Comparison of ENCODE assay signal across 9 cellular contexts in genomic region chr6:129766959-129767728, GRCh38. TPM values are rescaled to one million over a fixed set of nuclear protein-coding genes. Genes with fewer than 3 reads are reported as not detected.
DNase-seq lines count a peak whose midpoint lies in the region; ATAC-seq, FAIRE-seq and TF ChIP-seq lines count a peak whose summit lies in the region.
"Had no signal": no experiment of that assay in that cellular context is flagged by ENCODE, and none has a peak within 500 bp of the region (broad histone marks: within the 10 kb centered on the region; RNA-seq: fewer than 3 reads in every experiment).

No MANE protein-coding gene starts in this region.

- FAIRE-seq in GM12892 (lab: Jason Lieb, UNC) (peak; percentile 61), HepG2 (lab: Jason Lieb, UNC) (no peak)
- FAIRE-seq: islet of Langerhans had no signal

- DNase-seq in GM12892 (ENCODE audit: insufficient read length) (no peak), NCI-H1417 treated with DMSO at 0.1 percent for 48 hours (lab: John Stamatoyannopoulos, UW) (peak; percentile 44), cerebellar cortex (ENCODE audit: low spot score) (peak; percentile 37), HepG2 (ENCODE audit: low spot score) (no peak), NCI-H1436 treated with DMSO at 0.1 percent for 48 hours (lab: John Stamatoyannopoulos, UW) (no peak)
- peak; percentile 19 for DNase-seq in activated CD4-positive, CD25-positive, alpha-beta regulatory T cell treated with anti-CD3 and anti-CD28 coated beads, Interleukin-2, amount 50 U/mL, for 16 hours (ENCODE audit: low read depth, low spot score)
- peak; percentile 39 to 49 (median 45) for DNase-seq in stimulated activated CD4-positive, alpha-beta T cell treated with anti-CD3 and anti-CD28 coated beads, TNF-alpha, amount 100 ng/mL, for 48 hours (ENCODE audit: low read depth in 3 of 3)

- no peak for TF ChIP-seq RAD21 in HepG2 (CRISPR knock-in tag; IDR thresholded peaks at IDR 0.05)

- H4K20me1 ChIP-seq in HepG2 (ENCODE audit: insufficient read depth, low read length), result no peaks in the 10 kb centered on the region

- 7% methylated on average over 24 of the region's 36 CpGs for WGBS in HepG2 (ENCODE audit: low lambda C conversion rate)

- no peak for TF ChIP-seq CTCF in HepG2 (CRISPR knock-in tag; IDR thresholded peaks at IDR 0.05)

- H3K36me3 ChIP-seq in HepG2 (replicated peaks in 1 of 2; ENCODE audit: control insufficient read depth in 1 of 2, insufficient read depth in 2 of 2, low read length in 2 of 2), result no peaks in the 10 kb centered on the region

- intact Hi-C loops in HepG2 (cut with micrococcal nuclease; ENCODE audit: unreplicated experiment), result no loop called here

- POLR2A ChIA-PET in HepG2 (lab: Yijun Ruan, JAX), result no interaction called here

- in situ Hi-C loops in HepG2 (cut with HindIII; ENCODE audit: extremely low pct_ligation_motif_present, low pct_unique_long_range_greater_than_20kb), result no loop called here

- H3K4me3 ChIP-seq in HepG2 (replicated peaks in 1 of 3; ENCODE audit: insufficient read depth in 1 of 3, low read depth in 2 of 3, low read length in 3 of 3), result peak overlapping the region in 2 of 3 experiments; percentile 5 to 47; a peak in 3 of 6 replicates

- TF ChIP-seq EP300 in HepG2 (IDR thresholded peaks at IDR 0.05; ENCODE audit: low read depth in 2 of 2, low read length in 2 of 2), result no peak
- TF ChIP-seq EP300 in HepG2 (CRISPR knock-in tag; IDR thresholded peaks at IDR 0.05; ENCODE audit: borderline replicate concordance), result no peak

- no peak overlapping the region for H2AFZ ChIP-seq in HepG2 (ENCODE audit: low read length)

- H3K79me2 ChIP-seq in HepG2 (ENCODE audit: insufficient read depth, low read length), result no peaks in the 10 kb centered on the region

- ATAC-seq in HG02678 (IDR thresholded peaks at IDR 0.05; ENCODE audit: unreplicated experiment) (peak; percentile 91), HepG2 (peak; percentile 80)

- H3K27ac ChIP-seq in HepG2 (ENCODE audit: extremely low read length, insufficient read depth, low read length), result no peak overlapping the region

- no TSS peak for BruUV-seq in HepG2 (replicated peaks; lab: Mats Ljungman, UMichigan)

- H3K4me1 ChIP-seq in HepG2 (ENCODE audit: insufficient read depth, low read length), result peaks cover 9% of the 10 kb centered on the region

- TF ChIP-seq POLR2A in GM12892 (IDR thresholded peaks at IDR 0.05; ENCODE audit: low read depth, low read length) (no peak), HepG2 (IDR thresholded peaks at IDR 0.05; ENCODE audit: insufficient read depth in 1 of 2, low read depth in 2 of 2, low read length in 2 of 2) (no peak)

- H3K4me2 ChIP-seq in HepG2 (ENCODE audit: low read depth, low read length), result peak overlapping the region; percentile 67

- CTCF ChIA-PET in HepG2 (lab: Yijun Ruan, JAX; ENCODE audit: low intra/inter-chr PET ratio, low total read pairs), result no interaction called here

- H3K9me3 ChIP-seq in HepG2 (ENCODE audit: low read length), result no peaks in the 10 kb centered on the region

- H3K27me3 ChIP-seq in HepG2 (ENCODE audit: control insufficient read depth in 1 of 2, insufficient read depth in 2 of 2, low read length in 2 of 2), result peaks cover 8 to 42% of the 10 kb centered on the region in 2 experiments; a peak in 4 of 5 replicates

- H3K9ac ChIP-seq in HepG2 (ENCODE audit: insufficient read depth, low read depth, low read length), result no peak overlapping the region

TF ChIP-seq in HepG2, 621 proteins besides CTCF, POLR2A, EP300 and RAD21 (continues in another document):
- TF ChIP-seq BCL6 (CRISPR knock-in tag; IDR thresholded peaks at IDR 0.05) (peak; percentile 96), TFAP4 (IDR thresholded peaks at IDR 0.05; ENCODE audit: borderline replicate concordance, low read depth) (peak; percentile 42; the same call in 1 of the 2 replicates), AGO1 (IDR thresholded peaks at IDR 0.05; ENCODE audit: low read depth, low read length, poor library complexity, severe bottlenecking) (no peak), KDM5B (CRISPR knock-in tag; IDR thresholded peaks at IDR 0.05; ENCODE audit: borderline replicate concordance) (peak; percentile 43; the same call in 1 of the 2 replicates), ZNF891 (CRISPR knock-in tag; IDR thresholded peaks at IDR 0.05) (0 out of 2 replicates have a peak, but pooled peaks have one; percentile 24), HIVEP1 (CRISPR knock-in tag; IDR thresholded peaks at IDR 0.05) (0 out of 2 replicates have a peak, but pooled peaks have one; percentile 38), ZFP41 (CRISPR knock-in tag; IDR thresholded peaks at IDR 0.05; ENCODE audit: borderline replicate concordance) (no peak), ZNF605 (CRISPR knock-in tag; IDR thresholded peaks at IDR 0.05) (0 out of 2 replicates have a peak, but pooled peaks have one; percentile 54), ISX (CRISPR knock-in tag; conservative IDR thresholded peaks at IDR 0.05) (no peak)
- TF ChIP-seq, protein P1, sequence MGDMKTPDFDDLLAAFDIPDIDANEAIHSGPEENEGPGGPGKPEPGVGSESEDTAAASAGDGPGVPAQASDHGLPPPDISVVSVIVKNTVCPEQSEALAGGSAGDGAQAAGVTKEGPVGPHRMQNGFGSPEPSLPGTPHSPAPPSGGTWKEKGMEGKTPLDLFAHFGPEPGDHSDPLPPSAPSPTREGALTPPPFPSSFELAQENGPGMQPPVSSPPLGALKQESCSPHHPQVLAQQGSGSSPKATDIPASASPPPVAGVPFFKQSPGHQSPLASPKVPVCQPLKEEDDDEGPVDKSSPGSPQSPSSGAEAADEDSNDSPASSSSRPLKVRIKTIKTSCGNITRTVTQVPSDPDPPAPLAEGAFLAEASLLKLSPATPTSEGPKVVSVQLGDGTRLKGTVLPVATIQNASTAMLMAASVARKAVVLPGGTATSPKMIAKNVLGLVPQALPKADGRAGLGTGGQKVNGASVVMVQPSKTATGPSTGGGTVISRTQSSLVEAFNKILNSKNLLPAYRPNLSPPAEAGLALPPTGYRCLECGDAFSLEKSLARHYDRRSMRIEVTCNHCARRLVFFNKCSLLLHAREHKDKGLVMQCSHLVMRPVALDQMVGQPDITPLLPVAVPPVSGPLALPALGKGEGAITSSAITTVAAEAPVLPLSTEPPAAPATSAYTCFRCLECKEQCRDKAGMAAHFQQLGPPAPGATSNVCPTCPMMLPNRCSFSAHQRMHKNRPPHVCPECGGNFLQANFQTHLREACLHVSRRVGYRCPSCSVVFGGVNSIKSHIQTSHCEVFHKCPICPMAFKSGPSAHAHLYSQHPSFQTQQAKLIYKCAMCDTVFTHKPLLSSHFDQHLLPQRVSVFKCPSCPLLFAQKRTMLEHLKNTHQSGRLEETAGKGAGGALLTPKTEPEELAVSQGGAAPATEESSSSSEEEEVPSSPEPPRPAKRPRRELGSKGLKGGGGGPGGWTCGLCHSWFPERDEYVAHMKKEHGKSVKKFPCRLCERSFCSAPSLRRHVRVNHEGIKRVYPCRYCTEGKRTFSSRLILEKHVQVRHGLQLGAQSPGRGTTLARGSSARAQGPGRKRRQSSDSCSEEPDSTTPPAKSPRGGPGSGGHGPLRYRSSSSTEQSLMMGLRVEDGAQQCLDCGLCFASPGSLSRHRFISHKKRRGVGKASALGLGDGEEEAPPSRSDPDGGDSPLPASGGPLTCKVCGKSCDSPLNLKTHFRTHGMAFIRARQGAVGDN (CRISPR knock-in tag; IDR thresholded peaks at IDR 0.05), result peak; percentile 45
- TF ChIP-seq, protein P2, sequence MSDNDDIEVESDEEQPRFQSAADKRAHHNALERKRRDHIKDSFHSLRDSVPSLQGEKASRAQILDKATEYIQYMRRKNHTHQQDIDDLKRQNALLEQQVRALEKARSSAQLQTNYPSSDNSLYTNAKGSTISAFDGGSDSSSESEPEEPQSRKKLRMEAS (IDR thresholded peaks at IDR 0.05), result peak; percentile 17; the same call in 1 of the 2 replicates

RNA-seq across cellular contexts. Expression of gene ARHGAP18, which starts 57.2 kb away (rescaled TPM):
- 17.3 TPM for polyA plus RNA-seq in GM12892 (2012; ENCODE audit: missing spikeins)
- 115 and 183 TPM in 2 replicates for total RNA-seq in HepG2 (2016; rRNA removed; fragmentation: Illumina TruSeq; extraction: Trizol)
- 16.6 and 18.3 TPM in 2 replicates for total RNA-seq in HepG2 (2016; cell fraction: cytosol; rRNA removed; fragmentation: Illumina TruSeq; extraction: Trizol; ENCODE audit: low read depth)
- 116 and 185 TPM in 2 replicates for total RNA-seq in HepG2 (2016; cell fraction: insoluble cytoplasmic fraction; rRNA removed; fragmentation: Illumina TruSeq; extraction: Trizol)
- 53.6 and 60.8 TPM in 2 replicates for total RNA-seq in HepG2 (2016; cell fraction: membrane; rRNA removed; fragmentation: Illumina TruSeq; extraction: Trizol)
- total RNA-seq in HepG2 (2016; cell fraction: nucleus; rRNA removed; fragmentation: Illumina TruSeq; extraction: Trizol), result 89.7 and 91.5 TPM in 2 replicates
- 37.8 and 58.2 TPM in 2 replicates for polyA plus RNA-seq in HepG2 (2011; rRNA removed)
- polyA plus RNA-seq in HepG2 (2011; cell fraction: cytosol; rRNA removed), result 24.3 and 29.8 TPM in 2 replicates
- 13.1 and 14.2 TPM in 2 replicates for polyA plus RNA-seq in HepG2 (2011; cell fraction: nucleus; rRNA removed)
- polyA plus RNA-seq in HepG2 (2012), result 54.6 and 95.7 TPM in 2 replicates
- polyA plus RNA-seq in HepG2 (2016; cell fraction: cytosol; fragmentation: Illumina TruSeq; extraction: Trizol; ENCODE audit: low read depth), result 6.1 and 6.7 TPM in 2 replicates
- polyA plus RNA-seq in HepG2 (2016; cell fraction: insoluble cytoplasmic fraction; fragmentation: Illumina TruSeq; extraction: Trizol; ENCODE audit: low read depth), result 150 and 162 TPM in 2 replicates
- polyA plus RNA-seq in HepG2 (2016; cell fraction: membrane; fragmentation: Illumina TruSeq; extraction: Trizol; ENCODE audit: low read depth), result 21.3 and 24.5 TPM in 2 replicates
- 65.9 and 66.3 TPM in 2 replicates for polyA plus RNA-seq in HepG2 (2016; cell fraction: nucleus; fragmentation: Illumina TruSeq; extraction: Trizol; ENCODE audit: insufficient read depth, low read depth)
- 8.2 and 55.6 TPM in 2 replicates for polyA minus RNA-seq in HepG2 (2011; rRNA and poly(A)+ RNA removed; ENCODE audit: low replicate concordance)
- 60.4 and 69.2 TPM in 2 replicates for polyA minus RNA-seq in HepG2 (2011; cell fraction: cytosol; rRNA and poly(A)+ RNA removed)
- polyA minus RNA-seq in HepG2 (2011; cell fraction: nucleus; rRNA and poly(A)+ RNA removed), result 134 and 144 TPM in 2 replicates

Comparison
In these comparisons a context has a peak if more than half of its experiments do, and no peak if none do; other contexts are left out.
1. DNase-seq: peak in NCI-H1417 treated with DMSO at 0.1 percent for 48 hours (single experiment), activated CD4-positive, CD25-positive, alpha-beta regulatory T cell treated with anti-CD3 and anti-CD28 coated beads, Interleukin-2, amount 50 U/mL, for 16 hours (single experiment), cerebellar cortex (single experiment) and stimulated activated CD4-positive, alpha-beta T cell treated with anti-CD3 and anti-CD28 coated beads, TNF-alpha, amount 100 ng/mL, for 48 hours (3 of 3); none in GM12892 (single experiment), HepG2 (single experiment) and NCI-H1436 treated with DMSO at 0.1 percent for 48 hours (single experiment).